In the genomic region with DNA sequence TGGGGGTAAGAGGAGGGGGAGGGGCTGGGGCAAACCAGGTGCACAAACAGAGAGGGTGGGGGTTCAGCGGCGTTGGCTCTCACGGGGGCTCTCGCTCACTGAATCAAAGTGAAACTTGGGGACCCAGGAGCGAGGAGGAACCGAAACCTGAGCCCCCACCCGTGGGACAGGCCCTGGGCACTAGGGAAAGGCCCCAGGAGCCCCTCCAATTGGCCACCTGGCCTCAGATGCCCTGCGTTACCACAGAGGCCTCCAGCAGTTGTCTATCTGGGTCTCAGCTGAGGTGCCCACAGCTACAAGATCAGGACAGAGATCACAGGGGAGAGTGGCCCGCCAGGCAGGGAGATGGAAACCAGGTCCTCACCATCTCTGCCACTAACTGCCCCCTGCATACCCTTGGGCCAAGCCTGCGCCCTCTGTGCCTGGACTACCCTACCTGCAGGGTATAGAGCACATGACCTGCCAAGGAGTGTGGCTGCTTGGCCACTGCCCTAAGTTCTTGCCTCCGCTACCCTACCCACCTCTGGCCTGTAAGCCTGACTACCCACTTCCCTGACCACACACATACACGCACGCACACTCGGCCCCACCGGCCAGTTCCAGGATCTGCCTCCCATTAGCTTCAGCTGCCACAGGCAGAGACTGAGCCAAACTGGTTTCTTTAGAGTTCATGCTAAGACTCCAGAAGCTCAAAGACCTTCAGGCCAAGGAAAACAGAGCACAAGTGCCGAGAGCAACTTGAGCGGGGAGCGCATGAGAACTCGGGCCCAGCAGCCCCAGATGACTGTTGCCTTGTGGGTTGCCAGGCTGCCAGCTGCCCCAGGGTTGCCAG, we compare ENCODE assay signal across 11 cellular contexts. TPM values are rescaled to one million over a fixed set of nuclear protein-coding genes. Genes with fewer than 3 reads are reported as not detected.
DNase-seq lines count a peak whose midpoint lies in the region; ATAC-seq and TF ChIP-seq lines count a peak whose summit lies in the region.
"Had no signal": no experiment of that assay in that cellular context is flagged by ENCODE, and none has a peak within 500 bp of the region (broad histone marks: within the 10 kb centered on the region; RNA-seq: fewer than 3 reads in every experiment).

No MANE protein-coding gene starts in this region.

- peaks cover 14% of the 10 kb centered on the region for H3K4me1 ChIP-seq in neural progenitor cell

- H3K4me2 ChIP-seq in neural progenitor cell = no peak overlapping the region
- H3K4me2 ChIP-seq: KMS-11 had no signal

- H3K27me3 Mint-ChIP-seq in neural progenitor cell (ENCODE audit: insufficient read depth, low read depth) = peaks cover 14% of the 10 kb centered on the region
- peaks cover 26% of the 10 kb centered on the region for H3K27me3 Mint-ChIP-seq in activated CD4-positive, alpha-beta T cell treated with anti-CD3 and anti-CD28 coated beads, Interleukin-2, amount 10 ng/mL, durations not matched to agents 7 days and 5 days
- H3K27me3 Mint-ChIP-seq in activated CD8-positive, alpha-beta T cell treated with anti-CD3 and anti-CD28 coated beads for 36 hours = peaks cover 29% of the 10 kb centered on the region
- H3K27me3 Mint-ChIP-seq in activated naive CD4-positive, alpha-beta T cell treated with anti-CD3 and anti-CD28 coated beads, Interleukin-2, amount 10 ng/mL, durations not matched to agents 7 days and 5 days = peaks cover 77% of the 10 kb centered on the region

- H3K79me2 ChIP-seq in neural progenitor cell (ENCODE audit: low read depth) = no peaks in the 10 kb centered on the region

- H3K4me3 Mint-ChIP-seq in neural progenitor cell = no peak overlapping the region
- H3K4me3 Mint-ChIP-seq in activated CD4-positive, alpha-beta T cell treated with anti-CD3 and anti-CD28 coated beads, Interleukin-2, amount 10 ng/mL, durations not matched to agents 7 days and 5 days = no peak overlapping the region
- H3K4me3 Mint-ChIP-seq in activated CD8-positive, alpha-beta T cell treated with anti-CD3 and anti-CD28 coated beads for 36 hours = no peak overlapping the region
- H3K4me3 Mint-ChIP-seq in activated naive CD4-positive, alpha-beta T cell treated with anti-CD3 and anti-CD28 coated beads, Interleukin-2, amount 10 ng/mL, durations not matched to agents 7 days and 5 days = no peak overlapping the region
- H3K4me3 Mint-ChIP-seq: central memory CD8-positive, alpha-beta T cell had no signal

- H3K36me3 Mint-ChIP-seq in neural progenitor cell = peaks cover 22% of the 10 kb centered on the region
- peaks cover 6% of the 10 kb centered on the region for H3K36me3 Mint-ChIP-seq in activated CD4-positive, alpha-beta T cell treated with anti-CD3 and anti-CD28 coated beads, Interleukin-2, amount 10 ng/mL, durations not matched to agents 7 days and 5 days (ENCODE audit: low read depth)
- H3K36me3 Mint-ChIP-seq in activated CD8-positive, alpha-beta T cell treated with anti-CD3 and anti-CD28 coated beads for 36 hours (ENCODE audit: low read depth) = peaks cover 7% of the 10 kb centered on the region
- H3K36me3 Mint-ChIP-seq in activated naive CD4-positive, alpha-beta T cell treated with anti-CD3 and anti-CD28 coated beads, Interleukin-2, amount 10 ng/mL, durations not matched to agents 7 days and 5 days = no peaks in the 10 kb centered on the region

- ATAC-seq in GM18861 (IDR thresholded peaks at IDR 0.05; ENCODE audit: unreplicated experiment) (peak; percentile 51), GM21576 (IDR thresholded peaks at IDR 0.05; ENCODE audit: unreplicated experiment) (peak; percentile 45), HG03342 (IDR thresholded peaks at IDR 0.05; ENCODE audit: unreplicated experiment) (peak; percentile 61)
- no peak for ATAC-seq in activated CD8-positive, alpha-beta T cell treated with anti-CD3 and anti-CD28 coated beads for 36 hours

- CTCF ChIA-PET in activated CD4-positive, alpha-beta T cell treated with anti-CD3 and anti-CD28 coated beads, Interleukin-2, amount 10 ng/mL, durations not matched to agents 7 days and 5 days (lab: Charles Lee) = interaction anchor here (1.5 kb wide), 1 partner anchor 121 kb away, joined by 4 read pairs; no protein-coding TSS in a partner anchor
- CTCF ChIA-PET in activated CD8-positive, alpha-beta T cell treated with anti-CD3 and anti-CD28 coated beads for 36 hours (lab: Charles Lee) = interaction anchor here (1.1 kb wide), 1 partner anchor 121 kb away, joined by 4 read pairs; no protein-coding TSS in a partner anchor
- CTCF ChIA-PET in activated naive CD4-positive, alpha-beta T cell treated with anti-CD3 and anti-CD28 coated beads, Interleukin-2, amount 10 ng/mL, durations not matched to agents 7 days and 5 days (lab: Charles Lee) = interaction anchor here (1.1 to 11.8 kb wide), 2 partner anchors 121 to 396 kb away, joined by 3 to 175 read pairs; no protein-coding TSS in a partner anchor

- peaks cover 69% of the 10 kb centered on the region for H3K27me3 ChIP-seq in neural progenitor cell

- no peak for DNase-seq in neural progenitor cell (ENCODE audit: low spot score)
- no peak for DNase-seq in activated CD4-positive, CD25-positive, alpha-beta regulatory T cell treated with anti-CD3 and anti-CD28 coated beads, Interleukin-2, amount 50 U/mL, for 72 hours
- no peak for DNase-seq in activated CD4-positive, alpha-beta T cell treated with anti-CD3 and anti-CD28 coated beads, Interleukin-2, amount 10 ng/mL, durations not matched to agents 7 days and 5 days
- no peak for DNase-seq in activated CD8-positive, alpha-beta T cell treated with anti-CD3 and anti-CD28 coated beads for 36 hours
- DNase-seq in activated naive CD4-positive, alpha-beta T cell treated with anti-CD3 and anti-CD28 coated beads, Interleukin-2, amount 10 ng/mL, durations not matched to agents 7 days and 5 days = no peak
- DNase-seq: activated CD4-positive, alpha-beta T cell treated with anti-CD3 and anti-CD28 coated beads, Interleukin-2, amount 50 U/mL, for 4 hours had no signal

- H3K27ac ChIP-seq in neural progenitor cell = no peak overlapping the region
- H3K27ac ChIP-seq: KMS-11 had no signal

- no peaks in the 10 kb centered on the region for H4K20me1 ChIP-seq in neural progenitor cell (ENCODE audit: low read depth)

- peaks cover 10% of the 10 kb centered on the region for H3K9me3 Mint-ChIP-seq in neural progenitor cell
- H3K9me3 Mint-ChIP-seq in activated CD4-positive, alpha-beta T cell treated with anti-CD3 and anti-CD28 coated beads, Interleukin-2, amount 10 ng/mL, durations not matched to agents 7 days and 5 days = peaks cover 14% of the 10 kb centered on the region
- peaks cover 14% of the 10 kb centered on the region for H3K9me3 Mint-ChIP-seq in activated CD8-positive, alpha-beta T cell treated with anti-CD3 and anti-CD28 coated beads for 36 hours
- peaks cover 17% of the 10 kb centered on the region for H3K9me3 Mint-ChIP-seq in activated naive CD4-positive, alpha-beta T cell treated with anti-CD3 and anti-CD28 coated beads, Interleukin-2, amount 10 ng/mL, durations not matched to agents 7 days and 5 days

- no peaks in the 10 kb centered on the region for H3K36me3 ChIP-seq in neural progenitor cell

- no peak overlapping the region for H3K4me3 ChIP-seq in neural progenitor cell

- H2AFZ ChIP-seq in neural progenitor cell (replicated peaks) = no peak overlapping the region

- no peak for TF ChIP-seq CTCF in neural progenitor cell (IDR thresholded peaks at IDR 0.05)
- no peak for TF ChIP-seq CTCF in activated CD8-positive, alpha-beta T cell treated with anti-CD3 and anti-CD28 coated beads for 36 hours (IDR thresholded peaks at IDR 0.05)

- peak overlapping the region; percentile 48 for H3K27ac Mint-ChIP-seq in neural progenitor cell
- H3K27ac Mint-ChIP-seq in activated CD4-positive, alpha-beta T cell treated with anti-CD3 and anti-CD28 coated beads, Interleukin-2, amount 10 ng/mL, durations not matched to agents 7 days and 5 days = no peak overlapping the region
- H3K27ac Mint-ChIP-seq in activated CD8-positive, alpha-beta T cell treated with anti-CD3 and anti-CD28 coated beads for 36 hours = no peak overlapping the region
- H3K27ac Mint-ChIP-seq in activated naive CD4-positive, alpha-beta T cell treated with anti-CD3 and anti-CD28 coated beads, Interleukin-2, amount 10 ng/mL, durations not matched to agents 7 days and 5 days = no peak overlapping the region

- H3K9ac ChIP-seq in neural progenitor cell = no peak overlapping the region
- H3K9ac ChIP-seq: KMS-11 had no signal

- H3K9me3 ChIP-seq in neural progenitor cell (ENCODE audit: low read depth) = no peaks in the 10 kb centered on the region

- H3K4me1 Mint-ChIP-seq in neural progenitor cell = peaks cover 53% of the 10 kb centered on the region
- H3K4me1 Mint-ChIP-seq in activated CD4-positive, alpha-beta T cell treated with anti-CD3 and anti-CD28 coated beads, Interleukin-2, amount 10 ng/mL, durations not matched to agents 7 days and 5 days = no peaks in the 10 kb centered on the region
- no peaks in the 10 kb centered on the region for H3K4me1 Mint-ChIP-seq in activated CD8-positive, alpha-beta T cell treated with anti-CD3 and anti-CD28 coated beads for 36 hours (ENCODE audit: low read depth)
- H3K4me1 Mint-ChIP-seq in activated naive CD4-positive, alpha-beta T cell treated with anti-CD3 and anti-CD28 coated beads, Interleukin-2, amount 10 ng/mL, durations not matched to agents 7 days and 5 days = peaks cover 3% of the 10 kb centered on the region
- H3K4me1 Mint-ChIP-seq: central memory CD8-positive, alpha-beta T cell had no signal

- intact Hi-C loops in activated CD8-positive, alpha-beta T cell treated with anti-CD3 and anti-CD28 coated beads for 36 hours (cut with micrococcal nuclease) = loop anchor here (10.0 kb wide), 2 partner anchors 371 to 401 kb away; no protein-coding TSS in a partner anchor

- no peaks in the 10 kb centered on the region for H3F3A ChIP-seq in neural progenitor cell (ENCODE audit: low read depth)

- POLR2A ChIA-PET in activated CD4-positive, alpha-beta T cell treated with anti-CD3 and anti-CD28 coated beads, Interleukin-2, amount 10 ng/mL, durations not matched to agents 7 days and 5 days (lab: Charles Lee) = no interaction called here
- POLR2A ChIA-PET in activated CD8-positive, alpha-beta T cell treated with anti-CD3 and anti-CD28 coated beads for 36 hours (lab: Charles Lee) = no interaction called here

RNA-seq across cellular contexts. Expression of gene PAX5, which starts 39.9 kb away (rescaled TPM):
- 0.06 TPM in 1 of 2 replicates, not detected in the other for total RNA-seq in neural progenitor cell (ENCODE audit: low replicate concordance)
- total RNA-seq in activated CD4-positive, alpha-beta T cell treated with anti-CD3 and anti-CD28 coated beads, Interleukin-2, amount 10 ng/mL, durations not matched to agents 7 days and 5 days = under 1 TPM; 0.10 to 0.12 TPM
- total RNA-seq in activated CD8-positive, alpha-beta T cell treated with anti-CD3 and anti-CD28 coated beads for 36 hours = 1 to 10 TPM in 1 of 2 experiments, under 1 TPM in 1; 0.95 to 1.1 TPM
